Comparison of ENCODE assay signal across 11 cellular contexts in genomic region chr16:87856796-87857228, GRCh38. TPM values are rescaled to one million over a fixed set of nuclear protein-coding genes. Genes with fewer than 3 reads are reported as not detected.
DNase-seq lines count a peak whose midpoint lies in the region; ATAC-seq and TF ChIP-seq lines count a peak whose summit lies in the region.
"Had no signal": no experiment of that assay in that cellular context is flagged by ENCODE, and none has a peak within 500 bp of the region (broad histone marks: within the 10 kb centered on the region; RNA-seq: fewer than 3 reads in every experiment).

No MANE protein-coding gene starts in this region.

- H3K4me1 Mint-ChIP-seq in T-cell = peaks cover 36 to 70% (median 38%) of the 10 kb centered on the region in 3 donors

- no peak for DNase-seq in GM12864 (ENCODE audit: low read depth)
- no peak for DNase-seq in T-cell
- DNase-seq in esophagus squamous epithelium (lab: John Stamatoyannopoulos, UW) = no peak
- peak; percentile 77 for DNase-seq in spleen
- no peak for DNase-seq in DMS153 treated with DMSO at 0.1 percent for 48 hours (lab: John Stamatoyannopoulos, UW; ENCODE audit: unreplicated experiment)
- DNase-seq in superior temporal gyrus (ENCODE audit: extremely low spot score) = no peak
- DNase-seq in DMS79 treated with DMSO at 0.1 percent for 48 hours (lab: John Stamatoyannopoulos, UW) = no peak
- DNase-seq: HCEC 1CT, NCI-H226 had no signal

- H3K4me1 ChIP-seq in esophagus squamous epithelium (peaks cover 70 to 99% (median 90%) of the 10 kb centered on the region in 3 donors), spleen (peaks cover 7 to 81% (median 46%) of the 10 kb centered on the region in 6 donors)

- TF ChIP-seq POLR2A in esophagus squamous epithelium (IDR thresholded peaks at IDR 0.05) (no peak), spleen (IDR thresholded peaks at IDR 0.05) (no peak)

- CTCF ChIA-PET in T-cell (lab: Charles Lee) = interaction anchor here (0.6 to 1.6 kb wide), 4 partner anchors 9 to 77 kb away, joined by 3 to 4 read pairs (median 3); no protein-coding TSS in a partner anchor

- H3K36me3 Mint-ChIP-seq in T-cell = peaks cover 10% of the 10 kb centered on the region

- ATAC-seq in T-cell (replicated peaks in 1 of 4) (no peak), GM18498 (IDR thresholded peaks at IDR 0.05; ENCODE audit: unreplicated experiment) (no peak)

- H3K27ac Mint-ChIP-seq in T-cell = peak overlapping the region; percentile 84 to 95

- H3K9me3 Mint-ChIP-seq in T-cell = no peaks in the 10 kb centered on the region

- H3K36me3 ChIP-seq in esophagus squamous epithelium (no peaks in the 10 kb centered on the region), spleen (peaks cover 0 to 4% (median 0%) of the 10 kb centered on the region in 6 donors)
- H3K36me3 ChIP-seq: pancreas had no signal

- peak overlapping the region; percentile 17 for H3K4me3 ChIP-seq in GM12864 (ENCODE audit: low read depth, low read length)
- H3K4me3 ChIP-seq in esophagus squamous epithelium = peak overlapping the region in 3 of 4 donors; percentile 4 to 58 (median 33)
- H3K4me3 ChIP-seq in spleen = peak overlapping the region in 4 of 8 donors; percentile 11 to 64 (median 26)
- H3K4me3 ChIP-seq: pancreas had no signal

- TF ChIP-seq CTCF in GM12864 (IDR thresholded peaks at IDR 0.05; ENCODE audit: low read depth, low read length, missing control alignments) = no peak
- no peak for TF ChIP-seq CTCF in esophagus squamous epithelium (IDR thresholded peaks at IDR 0.05)
- TF ChIP-seq CTCF in spleen (IDR thresholded peaks at IDR 0.05 in 8 of 11, conservative IDR thresholded peaks at IDR 0.05 in 3 of 11) = no peak

- POLR2A ChIA-PET in T-cell (lab: Charles Lee) = interaction anchor here in 1 of 2 donors (1.6 kb wide), 1 partner anchor 9 kb away, joined by 13 read pairs; no protein-coding TSS in a partner anchor

- H3K4me3 Mint-ChIP-seq in T-cell = peak overlapping the region; percentile 64 to 80 (median 66)

- H3K9me3 ChIP-seq in esophagus squamous epithelium (no peaks in the 10 kb centered on the region), spleen (no peaks in the 10 kb centered on the region)
- H3K9me3 ChIP-seq: pancreas had no signal

- intact Hi-C loops in esophagus squamous epithelium (cut with DNase I) (no loop called here), spleen (cut with DNase I; ENCODE audit: low total_unique reads) (no loop called here)

- H3K27ac ChIP-seq in esophagus squamous epithelium (peak overlapping the region; percentile 75 to 93 (median 86)), spleen (peak overlapping the region; percentile 53 to 95 (median 82))

- no peaks in the 10 kb centered on the region for H3K27me3 Mint-ChIP-seq in T-cell

- WGBS in esophagus squamous epithelium, 2 donors = 45 to 61% methylated on average over 5 to 6 of the region's 15 CpGs
- WGBS in spleen, 5 donors = 72 to 85% (median 82%) methylated on average over 8 to 15 of the region's 15 CpGs

- H3K27me3 ChIP-seq in esophagus squamous epithelium (peaks cover 0 to 6% (median 0%) of the 10 kb centered on the region in 4 donors), spleen (replicated peaks in 1 of 7) (no peaks in the 10 kb centered on the region)
- H3K27me3 ChIP-seq: pancreas had no signal

RNA-seq across cellular contexts. Expression of gene SLC7A5, which starts 12.5 kb away (rescaled TPM):
- total RNA-seq in T-cell = 10 to 100 TPM; 37.9 to 81.6 (median 40.0) TPM
- total RNA-seq in esophagus squamous epithelium = 100 to 1,000 TPM in 3 of 4 donors, 10 to 100 TPM in 1; 75.3 to 179 (median 145) TPM
- total RNA-seq in spleen = 10 to 100 TPM in 6 of 7 donors, 1 to 10 TPM in 1; 9.8 to 30.6 (median 18.5) TPM
- polyA plus RNA-seq in spleen = 1 to 10 TPM; 2.5 to 7.3 (median 5.1) TPM
